ENCODE assay signal across 14 cellular contexts in the genomic region with DNA sequence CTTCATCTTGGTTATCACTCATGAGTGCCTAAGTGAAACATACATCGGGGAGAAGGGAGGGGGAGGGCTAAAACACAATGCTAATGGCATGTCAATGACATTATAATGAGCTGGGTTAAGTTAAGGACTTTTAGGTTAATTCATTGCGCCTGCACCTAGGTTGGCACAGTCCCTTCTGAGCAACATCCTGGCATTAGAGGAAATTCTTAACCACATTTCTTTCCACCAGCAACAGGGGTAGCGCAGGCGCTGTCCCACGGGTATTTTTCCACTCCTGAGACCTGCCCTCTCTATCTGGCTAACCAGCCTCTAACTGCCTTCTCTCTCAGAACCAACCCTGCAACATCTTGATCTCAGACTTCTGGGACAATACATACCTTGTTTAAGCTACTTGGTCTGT. TPM values are rescaled to one million over a fixed set of nuclear protein-coding genes. Genes with fewer than 3 reads are reported as not detected.
DNase-seq lines count a peak whose midpoint lies in the region; ATAC-seq and TF ChIP-seq lines count a peak whose summit lies in the region.
"Had no signal": no experiment of that assay in that cellular context is flagged by ENCODE, and none has a peak within 500 bp of the region (broad histone marks: within the 10 kb centered on the region; RNA-seq: fewer than 3 reads in every experiment).

No MANE protein-coding gene starts in this region.

- no peaks in the 10 kb centered on the region for H3K36me3 Mint-ChIP-seq in activated CD8-positive, alpha-beta T cell treated with anti-CD3 and anti-CD28 coated beads for 36 hours (ENCODE audit: low read depth)

- peak; percentile 74 for DNase-seq in activated CD8-positive, alpha-beta T cell treated with anti-CD3 and anti-CD28 coated beads for 36 hours
- peak; percentile 24 for DNase-seq in stimulated activated CD4-positive, alpha-beta T cell treated with anti-CD3 and anti-CD28 coated beads, Interleukin-12 subunit alpha, Interleukin-12 subunit beta, amount 100 ng/mL, for 4 hours
- DNase-seq in AML-193 (lab: John Stamatoyannopoulos, UW) (no peak), germinal center (ENCODE audit: low spot score) (no peak), substantia nigra (lab: John Stamatoyannopoulos, UW) (no peak)
- DNase-seq: anterior cingulate cortex, Right ventricle myocardium superior, spleen had no signal

- H3K4me2 ChIP-seq in BLaER1: peak overlapping the region; percentile 82

- H3K27ac Mint-ChIP-seq in activated CD8-positive, alpha-beta T cell treated with anti-CD3 and anti-CD28 coated beads for 36 hours: peak overlapping the region; percentile 72
- H3K27ac Mint-ChIP-seq: dendritic cell treated with granulocyte-macrophage colony-stimulating factor and Interleukin-4, amounts not matched to agents 40 ng/mL and 50 ng/mL, for 4 days had no signal

- no peak overlapping the region for H3K4me3 ChIP-seq in BLaER1
- H3K4me3 ChIP-seq: spleen had no signal

- no peak overlapping the region for H3K4me3 Mint-ChIP-seq in activated CD8-positive, alpha-beta T cell treated with anti-CD3 and anti-CD28 coated beads for 36 hours
- H3K4me3 Mint-ChIP-seq: dendritic cell treated with granulocyte-macrophage colony-stimulating factor and Interleukin-4, amounts not matched to agents 40 ng/mL and 50 ng/mL, for 4 days had no signal

- no peaks in the 10 kb centered on the region for H3K36me3 ChIP-seq in BLaER1
- H3K36me3 ChIP-seq: spleen had no signal

- peaks cover 72% of the 10 kb centered on the region for H3K4me1 ChIP-seq in BLaER1

- peaks cover 1% of the 10 kb centered on the region for H3K9me3 Mint-ChIP-seq in activated CD8-positive, alpha-beta T cell treated with anti-CD3 and anti-CD28 coated beads for 36 hours
- H3K9me3 Mint-ChIP-seq: dendritic cell treated with granulocyte-macrophage colony-stimulating factor and Interleukin-4, amounts not matched to agents 40 ng/mL and 50 ng/mL, for 4 days had no signal

- H3K27ac ChIP-seq in BLaER1 (peak overlapping the region; percentile 81), substantia nigra (ENCODE audit: low read depth, low read length, poor library complexity, severe bottlenecking) (no peak overlapping the region)
- H3K27ac ChIP-seq: C4-2B had no signal

- H3K27me3 Mint-ChIP-seq in activated CD8-positive, alpha-beta T cell treated with anti-CD3 and anti-CD28 coated beads for 36 hours: no peaks in the 10 kb centered on the region
- H3K27me3 Mint-ChIP-seq: dendritic cell treated with granulocyte-macrophage colony-stimulating factor and Interleukin-4, amounts not matched to agents 40 ng/mL and 50 ng/mL, for 4 days had no signal

- no peaks in the 10 kb centered on the region for H4K20me1 ChIP-seq in BLaER1

- ATAC-seq in GM18909 (IDR thresholded peaks at IDR 0.05; ENCODE audit: poor library complexity, unreplicated experiment) (peak; percentile 51), HG02588 (IDR thresholded peaks at IDR 0.05; ENCODE audit: unreplicated experiment) (no peak)
- ATAC-seq in activated CD8-positive, alpha-beta T cell treated with anti-CD3 and anti-CD28 coated beads for 36 hours: peak; percentile 85

- intact Hi-C loops in activated CD8-positive, alpha-beta T cell treated with anti-CD3 and anti-CD28 coated beads for 36 hours (cut with micrococcal nuclease): no loop called here

- no peaks in the 10 kb centered on the region for H3K27me3 ChIP-seq in BLaER1
- H3K27me3 ChIP-seq: spleen had no signal

- 0 out of 2 replicates have a peak, but pooled peaks cover 6% of the 10 kb centered on the region for H3K9me3 ChIP-seq in BLaER1
- H3K9me3 ChIP-seq: spleen had no signal

- H3K9ac ChIP-seq in BLaER1: peak overlapping the region; percentile 16; the same call in 1 of the 2 replicates

- peaks cover 36% of the 10 kb centered on the region for H3K4me1 Mint-ChIP-seq in activated CD8-positive, alpha-beta T cell treated with anti-CD3 and anti-CD28 coated beads for 36 hours (ENCODE audit: low read depth)

- CTCF ChIA-PET in activated CD8-positive, alpha-beta T cell treated with anti-CD3 and anti-CD28 coated beads for 36 hours (lab: Charles Lee): interaction anchor here (0.7 to 1.2 kb wide), 2 partner anchors 73 to 142 kb away, joined by 3 to 7 read pairs; no protein-coding TSS in a partner anchor

- POLR2A ChIA-PET in activated CD8-positive, alpha-beta T cell treated with anti-CD3 and anti-CD28 coated beads for 36 hours (lab: Charles Lee): interaction anchor here (1.0 to 1.1 kb wide), 2 partner anchors 14 to 51 kb away, joined by 3 read pairs; no protein-coding TSS in a partner anchor

- no peak for TF ChIP-seq CTCF in activated CD8-positive, alpha-beta T cell treated with anti-CD3 and anti-CD28 coated beads for 36 hours (IDR thresholded peaks at IDR 0.05)

RNA-seq across cellular contexts. Expression of a gene that starts 39.0 kb away (rescaled TPM):
- under 1 TPM in 1 of 2 experiments, not detected in 1; 0.22 TPM for total RNA-seq in activated CD8-positive, alpha-beta T cell treated with anti-CD3 and anti-CD28 coated beads for 36 hours
- total RNA-seq: lung microvascular endothelial cell had no signal

Comparison
In these comparisons a context has a peak if more than half of its experiments do, and no peak if none do; other contexts are left out.
1. DNase-seq: peak in activated CD8-positive, alpha-beta T cell treated with anti-CD3 and anti-CD28 coated beads for 36 hours (single experiment) and stimulated activated CD4-positive, alpha-beta T cell treated with anti-CD3 and anti-CD28 coated beads, Interleukin-12 subunit alpha, Interleukin-12 subunit beta, amount 100 ng/mL, for 4 hours (single experiment); none in AML-193 (0 of 2), germinal center (single experiment) and substantia nigra (0 of 49).